In the genomic region with DNA sequence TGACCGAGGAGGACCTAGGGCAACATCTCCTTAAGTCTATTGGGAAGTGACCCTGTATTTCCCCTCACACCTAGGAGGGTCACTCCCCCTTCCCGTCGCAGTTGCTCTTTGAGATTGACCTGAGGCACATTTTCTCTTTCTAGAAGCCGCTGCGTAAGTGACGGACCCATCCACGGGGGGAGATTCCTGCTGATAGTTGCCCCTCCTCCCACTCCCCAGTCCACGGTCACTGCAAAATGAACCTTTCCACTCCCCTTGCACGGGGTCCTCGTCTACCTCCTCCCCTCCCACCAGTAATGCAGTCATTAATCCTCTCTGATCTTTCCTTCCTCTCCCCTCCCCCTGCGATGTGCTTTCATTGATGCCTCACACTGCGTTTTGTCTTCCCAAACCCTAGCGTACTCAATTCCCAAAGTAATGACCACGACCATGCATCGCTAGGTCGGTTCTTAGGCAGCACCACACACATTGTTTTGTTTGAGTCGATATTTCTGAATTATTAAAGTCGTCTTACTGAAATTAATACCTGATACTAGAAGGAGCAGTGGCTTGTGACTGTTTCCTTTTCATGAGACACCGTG, we compare ENCODE assay signal across 8 cellular contexts. TPM values are rescaled to one million over a fixed set of nuclear protein-coding genes. Genes with fewer than 3 reads are reported as not detected.
DNase-seq lines count a peak whose midpoint lies in the region; ATAC-seq and TF ChIP-seq lines count a peak whose summit lies in the region.

No MANE protein-coding gene starts in this region.

- DNase-seq in HS-27A (ENCODE audit: low read depth), result peak; percentile 45
- no peak for DNase-seq in RWPE2 (ENCODE audit: low spot score)
- no peak for DNase-seq in skeletal muscle cell (ENCODE audit: low read depth)
- no peak for DNase-seq in mesenteric fat pad (ENCODE audit: low spot score)

- TF ChIP-seq CTCF in DOHH2 (IDR thresholded peaks at IDR 0.05; ENCODE audit: low read depth, low read length, poor library complexity, severe bottlenecking), result no peak
- TF ChIP-seq CTCF in RWPE2 (IDR thresholded peaks at IDR 0.05; ENCODE audit: poor library complexity, severe bottlenecking), result no peak
- no peak for TF ChIP-seq CTCF in brain (conservative IDR thresholded peaks at IDR 0.05)

- peaks cover 0 to 3% (median 0%) of the 10 kb centered on the region in 5 experiments for H3K9me3 Mint-ChIP-seq in brain

- peaks cover 7% of the 10 kb centered on the region for H3K36me3 Mint-ChIP-seq in brain

- peak overlapping the region; percentile 94 to 99 (median 98) for H3K27ac Mint-ChIP-seq in brain

- H3K9ac ChIP-seq in iPS-15b (ENCODE audit: low read depth, low read length), result peak overlapping the region; percentile 76

- no peaks in the 10 kb centered on the region for H3K9me2 ChIP-seq in DOHH2 (replicated peaks; ENCODE audit: control insufficient read depth, low read length)

- peaks cover 60% of the 10 kb centered on the region for H3K79me2 ChIP-seq in DOHH2 (ENCODE audit: control insufficient read depth, low read length)

- H3K27ac ChIP-seq in DOHH2 (ENCODE audit: low read depth, low read length) (peak overlapping the region; percentile 43; the same call in 1 of the 2 replicates), RWPE2 (ENCODE audit: poor library complexity, severe bottlenecking) (peak overlapping the region; percentile 71)

- H3F3A ChIP-seq in DOHH2 (ENCODE audit: control insufficient read depth, insufficient read depth), result no peaks in the 10 kb centered on the region

- peaks cover 19% of the 10 kb centered on the region for H3K27me3 Mint-ChIP-seq in brain

- H3K4me2 ChIP-seq in DOHH2 (ENCODE audit: low read length), result peak overlapping the region; percentile 66

- peaks cover 3% of the 10 kb centered on the region; the same call in 1 of the 2 replicates for H4K20me1 ChIP-seq in DOHH2 (ENCODE audit: control insufficient read depth, insufficient read depth, low read depth, low read length)

- H3K36me3 ChIP-seq in DOHH2 (ENCODE audit: control insufficient read depth, low read length) (peaks cover 10% of the 10 kb centered on the region; the same call in 1 of the 2 replicates), RWPE2 (ENCODE audit: low read depth) (no peaks in the 10 kb centered on the region), iPS-15b (ENCODE audit: control insufficient read depth, insufficient read depth, low read length) (no peaks in the 10 kb centered on the region)

- H3K4me3 ChIP-seq in DOHH2 (ENCODE audit: low read length) (peak overlapping the region; percentile 73), RWPE2 (ENCODE audit: severe bottlenecking) (peak overlapping the region; percentile 64), iPS-15b (ENCODE audit: low read depth, low read length) (peak overlapping the region; percentile 91), skeletal muscle cell (ENCODE audit: low read depth, low read length) (peak overlapping the region; percentile 100)

- H3K4me3 Mint-ChIP-seq in brain, result peak overlapping the region; percentile 90 to 98 (median 97)

- H3K4me1 ChIP-seq in DOHH2 (ENCODE audit: control insufficient read depth, low read length) (peaks cover 26% of the 10 kb centered on the region), RWPE2 (ENCODE audit: insufficient read depth, poor library complexity, severe bottlenecking) (peaks cover 8% of the 10 kb centered on the region), iPS-15b (ENCODE audit: control insufficient read depth, insufficient read depth, low read length) (peaks cover 12% of the 10 kb centered on the region)

- H3K27me3 ChIP-seq in DOHH2 (ENCODE audit: control insufficient read depth, low read length) (peaks cover 6% of the 10 kb centered on the region), RWPE2 (ENCODE audit: insufficient read depth, poor library complexity, severe bottlenecking) (no peaks in the 10 kb centered on the region), iPS-15b (ENCODE audit: control insufficient read depth, insufficient read depth, low read length) (no peaks in the 10 kb centered on the region)

- H3K4me1 Mint-ChIP-seq in brain, result peaks cover 53% of the 10 kb centered on the region

- ATAC-seq in GM21423 (IDR thresholded peaks at IDR 0.05; ENCODE audit: unreplicated experiment), result peak; percentile 36
- ATAC-seq in RWPE2 (ENCODE audit: low read depth), result peak; percentile 24; the same call in 2 of the 3 replicates

- no peaks in the 10 kb centered on the region for H3K9me3 ChIP-seq in DOHH2 (ENCODE audit: control insufficient read depth, insufficient read depth, low read length)
- H3K9me3 ChIP-seq in RWPE2 (ENCODE audit: severe bottlenecking), result no peaks in the 10 kb centered on the region
- H3K9me3 ChIP-seq in iPS-15b (ENCODE audit: control insufficient read depth, insufficient read depth, low read length), result no peaks in the 10 kb centered on the region

RNA-seq across cellular contexts. Expression of a gene that starts 0.8 kb away (rescaled TPM):
- polyA plus RNA-seq in brain (ENCODE audit: insufficient read depth, low read depth, low replicate concordance), result 4.2 TPM
- total RNA-seq in mesenteric fat pad, result 52.6 TPM
